In genomic region chr11:129210831-129211181, GRCh38 we compare ENCODE assay signal across 25 cellular contexts. TPM values are rescaled to one million over a fixed set of nuclear protein-coding genes. Genes with fewer than 3 reads are reported as not detected.
DNase-seq lines count a peak whose midpoint lies in the region; ATAC-seq, FAIRE-seq and TF ChIP-seq lines count a peak whose summit lies in the region.
"Had no signal": no experiment of that assay in that cellular context is flagged by ENCODE, and none has a peak within 500 bp of the region (broad histone marks: within the 10 kb centered on the region; RNA-seq: fewer than 3 reads in every experiment).

No MANE protein-coding gene starts in this region.

- no peak overlapping the region for H3K9ac ChIP-seq in K562 (ENCODE audit: insufficient read depth in 1 of 2, low read depth in 2 of 2, low read length in 2 of 2)

- TF ChIP-seq POLR2A in K562 (conservative IDR thresholded peaks at IDR 0.05): no peak
- TF ChIP-seq POLR2A in ovary (IDR thresholded peaks at IDR 0.05): no peak

- intact Hi-C loops in K562 (cut with micrococcal nuclease) (no loop called here), pancreas (cut with DNase I) (no loop called here), ovary (cut with DNase I) (no loop called here)
- intact Hi-C loops in activated naive CD4-positive, alpha-beta T cell treated with anti-CD3 and anti-CD28 coated beads for 36 hours (cut with micrococcal nuclease): no loop called here

- no peaks in the 10 kb centered on the region for H3K9me1 ChIP-seq in K562 (ENCODE audit: control insufficient read depth, insufficient read depth, low read length)

- H3K79me2 ChIP-seq in GM23338 (replicated peaks; ENCODE audit: insufficient read depth) (peaks cover 57% of the 10 kb centered on the region), K562 (ENCODE audit: control insufficient read depth, insufficient read depth, low read length) (no peaks in the 10 kb centered on the region)

- peak overlapping the region; percentile 72 for H3K4me2 ChIP-seq in GM23338
- no peak overlapping the region for H3K4me2 ChIP-seq in K562 (ENCODE audit: insufficient read depth, low read length)

- H3K27ac ChIP-seq in GM23338 (ENCODE audit: low read depth) (peak overlapping the region; percentile 47; the same call in 1 of the 2 replicates), K562 (ENCODE audit: extremely low read depth, low read depth, low read length) (no peak overlapping the region), pancreas (peak overlapping the region in 3 of 4 donors; percentile 0 to 20 (median 8)), ovary (no peak overlapping the region)
- H3K27ac ChIP-seq: brain microvascular endothelial cell, epithelial cell of prostate, heart left ventricle, SJCRH30, uterus had no signal

- H3K36me3 ChIP-seq in GM23338 (ENCODE audit: insufficient read depth): no peaks in the 10 kb centered on the region; the same call in 1 of the 2 replicates
- no peaks in the 10 kb centered on the region for H3K36me3 ChIP-seq in K562 (ENCODE audit: control insufficient read depth, insufficient read depth, low read length)
- no peaks in the 10 kb centered on the region for H3K36me3 ChIP-seq in pancreas
- no peaks in the 10 kb centered on the region for H3K36me3 ChIP-seq in ovary
- H3K36me3 ChIP-seq: adrenal gland, brain microvascular endothelial cell, heart left ventricle, SJCRH30, uterus had no signal

- peaks cover 61% of the 10 kb centered on the region for H3K4me1 ChIP-seq in GM23338 (ENCODE audit: insufficient read depth)
- no peaks in the 10 kb centered on the region for H3K4me1 ChIP-seq in K562 (replicated peaks in 1 of 2; ENCODE audit: control insufficient read depth in 2 of 2, insufficient read depth in 2 of 2, low read length in 2 of 2)
- H3K4me1 ChIP-seq in pancreas: peaks cover 5 to 29% (median 18%) of the 10 kb centered on the region in 3 donors
- no peaks in the 10 kb centered on the region for H3K4me1 ChIP-seq in ovary (ENCODE audit: insufficient read depth)
- H3K4me1 ChIP-seq: SJCRH30, uterus had no signal

- H3K27me3 ChIP-seq in GM23338 (ENCODE audit: insufficient read depth) (no peaks in the 10 kb centered on the region), K562 (ENCODE audit: control insufficient read depth in 2 of 2, insufficient read depth in 2 of 2, low read length in 2 of 2) (no peaks in the 10 kb centered on the region), pancreas (no peaks in the 10 kb centered on the region), ovary (no peaks in the 10 kb centered on the region)
- H3K27me3 ChIP-seq: adrenal gland, brain microvascular endothelial cell, heart left ventricle, SJCRH30, uterus had no signal

- DNase-seq in GM23338 (ENCODE audit: low spot score): no peak
- peak; percentile 44 to 67 for DNase-seq in NOMO-1 (lab: John Stamatoyannopoulos, UW; ENCODE audit: unreplicated experiment in 2 of 2)
- no peak for DNase-seq in K562 (ENCODE audit: extremely low read depth in 1 of 4, low spot score in 3 of 4)
- no peak for DNase-seq in pancreas
- no peak for DNase-seq in NCI-H69 (lab: John Stamatoyannopoulos, UW)
- DNase-seq in activated naive CD4-positive, alpha-beta T cell treated with anti-CD3 and anti-CD28 coated beads for 36 hours: no peak
- DNase-seq in ovary: no peak
- DNase-seq: activated CD4-positive, alpha-beta T cell treated with anti-CD3 and anti-CD28 coated beads for 4 hours; activated CD8-positive, alpha-beta memory T cell treated with anti-CD3 and anti-CD28 coated beads for 24 hours; activated T-cell treated with anti-CD3 and anti-CD28 coated beads, Interleukin-2, amount 50 U/mL, for 24 hours; adrenal gland; brain microvascular endothelial cell; EL; heart left ventricle; naive thymus-derived CD4-positive, alpha-beta T cell; NCI-H2081 treated with DMSO at 0.1 percent for 48 hours; NCI-H446; SJCRH30; stimulated activated CD4-positive, alpha-beta T cell treated with anti-CD3 and anti-CD28 coated beads, Interleukin-4, amount 100 ng/mL, for 24 hours; stimulated activated naive CD4-positive, alpha-beta T cell; uterus had no signal

- H3K9me3 ChIP-seq in K562 (replicated peaks; ENCODE audit: control insufficient read depth, insufficient read depth, low read depth, low read length) (0 out of 2 replicates have a peak, but pooled peaks cover 2% of the 10 kb centered on the region), pancreas (no peaks in the 10 kb centered on the region), ovary (no peaks in the 10 kb centered on the region)
- H3K9me3 ChIP-seq: adrenal gland, heart left ventricle, SJCRH30, uterus had no signal

- H2AFZ ChIP-seq in GM23338 (no peak overlapping the region), K562 (ENCODE audit: low read depth, low read length) (no peak overlapping the region)

- peak overlapping the region; percentile 67 for H3K27ac Mint-ChIP-seq in GM23338
- no peak overlapping the region for H3K27ac Mint-ChIP-seq in activated naive CD4-positive, alpha-beta T cell treated with anti-CD3 and anti-CD28 coated beads for 36 hours
- H3K27ac Mint-ChIP-seq: activated T-cell treated with anti-CD3 and anti-CD28 coated beads, Interleukin-2, amount 50 U/mL, for 24 hours; naive thymus-derived CD4-positive, alpha-beta T cell; T-helper 1 cell treated with Interleukin-12 subunit alpha and Interleukin-12 subunit beta and Interleukin-4 antibody, amounts not matched to agents 30 μg/mL and 1 μg/mL, for 36 hours had no signal

- H4K20me1 ChIP-seq in GM23338 (replicated peaks; ENCODE audit: insufficient read depth): no peaks in the 10 kb centered on the region
- H4K20me1 ChIP-seq in K562 (replicated peaks; ENCODE audit: control insufficient read depth, insufficient read depth, low read length): no peaks in the 10 kb centered on the region

- peak overlapping the region; percentile 38 for H3K4me3 ChIP-seq in GM23338
- no peak overlapping the region for H3K4me3 ChIP-seq in K562
- peak overlapping the region in 2 of 4 donors; percentile 2 to 4 for H3K4me3 ChIP-seq in pancreas
- no peak overlapping the region for H3K4me3 ChIP-seq in ovary
- H3K4me3 ChIP-seq: heart left ventricle, SJCRH30, uterus had no signal

- 4% methylated on average over 5 of the region's 5 CpGs for WGBS in K562 (ENCODE audit: insufficient coverage, low coverage, missing lambda C conversion rate)
- WGBS in pancreas, 2 donors: 13 to 18% methylated on average over 5 of the region's 5 CpGs
- 47 to 61% (median 53%) methylated on average over 5 of the region's 5 CpGs for WGBS in ovary, 3 donors

- peaks cover 4% of the 10 kb centered on the region for H3K27me3 Mint-ChIP-seq in GM23338 (ENCODE audit: insufficient read depth, low read depth, poor library complexity)
- H3K27me3 Mint-ChIP-seq in activated naive CD4-positive, alpha-beta T cell treated with anti-CD3 and anti-CD28 coated beads for 36 hours (ENCODE audit: low read depth): no peaks in the 10 kb centered on the region

- H3K9me3 Mint-ChIP-seq in GM23338: peaks cover 8% of the 10 kb centered on the region; the same call in 2 of the 3 replicates
- no peaks in the 10 kb centered on the region for H3K9me3 Mint-ChIP-seq in activated naive CD4-positive, alpha-beta T cell treated with anti-CD3 and anti-CD28 coated beads for 36 hours
- H3K9me3 Mint-ChIP-seq: activated T-cell treated with anti-CD3 and anti-CD28 coated beads, Interleukin-2, amount 50 U/mL, for 24 hours; T-helper 1 cell treated with Interleukin-12 subunit alpha and Interleukin-12 subunit beta and Interleukin-4 antibody, amounts not matched to agents 30 μg/mL and 1 μg/mL, for 36 hours had no signal

- no TSS peak for BruUV-seq in K562 (replicated peaks; lab: Mats Ljungman, UMichigan)

- H3K36me3 Mint-ChIP-seq in GM23338 (ENCODE audit: low read depth): peaks cover 10% of the 10 kb centered on the region; the same call in 2 of the 3 replicates
- no peaks in the 10 kb centered on the region for H3K36me3 Mint-ChIP-seq in activated naive CD4-positive, alpha-beta T cell treated with anti-CD3 and anti-CD28 coated beads for 36 hours (ENCODE audit: low read depth)

- FAIRE-seq in K562 (lab: Jason Lieb, UNC) (no peak), pancreas (lab: Jason Lieb, UNC) (no peak)
- FAIRE-seq: D721Med, RCC 7860 had no signal

- ATAC-seq in GM23338: no peak
- ATAC-seq in K562: no peak
- peak; percentile 68 to 85 (median 76) for ATAC-seq in pancreas
- ATAC-seq: naive thymus-derived CD4-positive, alpha-beta T cell had no signal

- H3K4me3 Mint-ChIP-seq in GM23338: no peak overlapping the region
- H3K4me3 Mint-ChIP-seq in activated naive CD4-positive, alpha-beta T cell treated with anti-CD3 and anti-CD28 coated beads for 36 hours: no peak overlapping the region
- H3K4me3 Mint-ChIP-seq: activated T-cell treated with anti-CD3 and anti-CD28 coated beads, Interleukin-2, amount 50 U/mL, for 24 hours; naive thymus-derived CD4-positive, alpha-beta T cell; T-helper 1 cell treated with Interleukin-12 subunit alpha and Interleukin-12 subunit beta and Interleukin-4 antibody, amounts not matched to agents 30 μg/mL and 1 μg/mL, for 36 hours had no signal

- in situ Hi-C loops in K562 (cut with MboI): no loop called here

- H3K9me2 ChIP-seq in GM23338 (ENCODE audit: insufficient read depth): no peaks in the 10 kb centered on the region

- CTCF ChIA-PET in K562 (lab: Yijun Ruan, JAX; ENCODE audit: low intra/inter-chr PET ratio): no interaction called here
- CTCF ChIA-PET in activated naive CD4-positive, alpha-beta T cell treated with anti-CD3 and anti-CD28 coated beads for 36 hours (lab: Charles Lee): no interaction called here

- no peak for TF ChIP-seq CTCF in GM23338 (conservative IDR thresholded peaks at IDR 0.05; ENCODE audit: low read depth in 2 of 2)
- no peak for TF ChIP-seq CTCF in K562 (IDR thresholded peaks at IDR 0.05 in 2 of 3, conservative IDR thresholded peaks at IDR 0.05 in 1 of 3; ENCODE audit: insufficient read depth in 2 of 3, low read depth in 1 of 3, low read length in 3 of 3)
- TF ChIP-seq CTCF in pancreas (IDR thresholded peaks at IDR 0.05): no peak
- TF ChIP-seq CTCF in ovary (IDR thresholded peaks at IDR 0.05): no peak

- TF ChIP-seq EP300 in K562 (IDR thresholded peaks at IDR 0.05; ENCODE audit: low read length): no peak
- TF ChIP-seq EP300 in ovary (IDR thresholded peaks at IDR 0.05): no peak

- H3F3A ChIP-seq in GM23338 (replicated peaks; ENCODE audit: low read depth): no peaks in the 10 kb centered on the region

- peaks cover 62% of the 10 kb centered on the region for H3K4me1 Mint-ChIP-seq in GM23338
- peaks cover 2% of the 10 kb centered on the region for H3K4me1 Mint-ChIP-seq in activated naive CD4-positive, alpha-beta T cell treated with anti-CD3 and anti-CD28 coated beads for 36 hours (ENCODE audit: low read depth)

- TF ChIP-seq RAD21 in K562 (CRISPR knock-in tag; conservative IDR thresholded peaks at IDR 0.05 in 1 of 2, IDR thresholded peaks at IDR 0.05 in 1 of 2): no peak

- POLR2A ChIA-PET in K562 (lab: Yijun Ruan, JAX): no interaction called here

RNA-seq across cellular contexts. Expression of gene ARHGAP32, which starts 18.7 kb away (rescaled TPM):
- 15.3 and 17.2 TPM in 2 replicates for total RNA-seq in GM23338 (2014; rRNA removed; shearing (Covaris generic))
- polyA plus RNA-seq in GM23338 (2016; fragmentation: Nextera tagmentation; extraction: Ambion mirVana) (3.4 and 3.9 TPM in 2 replicates), K562 (2011; rRNA removed) (not detected in 2 replicates), K562 (2014; fragmentation: Illumina TruSeq; extraction: Trizol) (not detected in 2 replicates), K562 (2014; fragmentation: Nextera tagmentation; extraction: Ambion mirVana) (not detected), K562 (2014; rRNA removed) (not detected in 2 replicates), pancreas (1 to 10 TPM; 5.0 to 8.6 TPM), ovary (10 to 100 TPM in 1 of 2 donors, 1 to 10 TPM in 1; 5.9 to 12.4 TPM)
- total RNA-seq in K562 (2011; cell fraction: chromatin; rRNA removed; ENCODE audit: low replicate concordance): 0.05 TPM in 1 of 2 replicates, not detected in the other
- total RNA-seq in K562 (2011; cell fraction: nucleolus; rRNA removed): not detected in 2 replicates
- total RNA-seq in K562 (2011; cell fraction: nucleoplasm; rRNA removed): not detected in 2 replicates
- total RNA-seq in K562 (2014; rRNA removed) (not detected in 2 replicates), K562 (2014; rRNA removed; fragmentation: Illumina TruSeq; extraction: Trizol) (not detected in 2 replicates), K562 (2015; rRNA removed; fragmentation: Illumina TruSeq; extraction: Trizol) (not detected in 2 replicates), K562 (2021) (0.18 TPM in 2 replicates), pancreas (10 to 100 TPM; 16.9 to 36.6 (median 22.9) TPM), ovary (10 to 100 TPM; 22.3 to 34.8 (median 31.6) TPM)
- polyA plus RNA-seq in K562 (2011; cell fraction: cytosol; rRNA removed): 0.01 TPM in 1 of 2 replicates, not detected in the other
- polyA plus RNA-seq in K562 (2011; cell fraction: nucleus; rRNA removed): not detected in 2 replicates
- polyA plus RNA-seq in K562 (2012): not detected in 2 replicates
- polyA minus RNA-seq in K562 (2011; rRNA and poly(A)+ RNA removed): not detected in 2 replicates
- not detected in 2 replicates for polyA minus RNA-seq in K562 (2011; cell fraction: cytosol; rRNA and poly(A)+ RNA removed)
- not detected in 2 replicates for polyA minus RNA-seq in K562 (2011; cell fraction: nucleus; rRNA and poly(A)+ RNA removed)
- total RNA-seq in activated naive CD4-positive, alpha-beta T cell treated with anti-CD3 and anti-CD28 coated beads for 36 hours: 10 to 100 TPM in 1 of 2 experiments, 1 to 10 TPM in 1; 8.9 to 10.3 TPM

Comparison
In these comparisons a context has a peak if more than half of its experiments do, and no peak if none do; other contexts are left out.
1. ATAC-seq: peak in pancreas (4 of 4); none in GM23338 (single experiment) and K562 (single experiment).
2. DNase-seq: peak in NOMO-1 (2 of 2); none in GM23338 (single experiment), K562 (0 of 4), pancreas (0 of 6), NCI-H69 (single experiment), activated naive CD4-positive, alpha-beta T cell treated with anti-CD3 and anti-CD28 coated beads for 36 hours (single experiment) and ovary (0 of 5).
3. H3K27ac ChIP-seq: peak in GM23338 (single experiment) and pancreas (3 of 4); none in K562 (single experiment) and ovary (0 of 2).
4. RNA of gene ARHGAP32, which starts 18.7 kb away (total RNA-seq): 22.3 to 34.8 TPM in ovary, 16.9 to 36.6 TPM in pancreas, 15.3 to 17.2 TPM in GM23338 and 8.9 to 10.3 TPM in activated naive CD4-positive, alpha-beta T cell treated with anti-CD3 and anti-CD28 coated beads for 36 hours; 0.05 to 0.18 TPM in K562; every median in the first group is over 4 times any median in the second.